In genomic region chr3:108477511-108478147, GRCh38 we compare ENCODE assay signal across 8 cellular contexts. TPM values are rescaled to one million over a fixed set of nuclear protein-coding genes. Genes with fewer than 3 reads are reported as not detected.
DNase-seq lines count a peak whose midpoint lies in the region; ATAC-seq, FAIRE-seq and TF ChIP-seq lines count a peak whose summit lies in the region.

No MANE protein-coding gene starts in this region.

- H3K27me3 Mint-ChIP-seq in CD4-positive, alpha-beta T cell = no peaks in the 10 kb centered on the region
- peaks cover 2% of the 10 kb centered on the region for H3K27me3 Mint-ChIP-seq in activated T-cell treated with anti-CD3 and anti-CD28 coated beads, Interleukin-2, amount 50 U/mL, for 24 hours

- peak; percentile 83 for FAIRE-seq in RCC 7860 (lab: Jason Lieb, UNC)

- peak; percentile 72 for TF ChIP-seq CTCF in CD4-positive, alpha-beta T cell (IDR thresholded peaks at IDR 0.05)
- peak; percentile 80 for TF ChIP-seq CTCF in LNCaP clone FGC (IDR thresholded peaks at IDR 0.05; ENCODE audit: control insufficient read depth, extremely low read depth, insufficient read depth)
- peak in 1 of 3 donors; percentile 33 for TF ChIP-seq CTCF in omental fat pad (IDR thresholded peaks at IDR 0.05)
- peak; percentile 36 to 50 (median 44) for TF ChIP-seq CTCF in uterus (IDR thresholded peaks at IDR 0.05)

- peak; percentile 23 to 59 (median 38) for DNase-seq in CD4-positive, alpha-beta T cell
- DNase-seq in LNCaP clone FGC (ENCODE audit: low read depth) (peak; percentile 87), RCC 7860 (ENCODE audit: low spot score) (peak; percentile 49), fibroblast of peridontal ligament (ENCODE audit: extremely low read depth) (peak; percentile 88), omental fat pad (ENCODE audit: low spot score) (no peak), uterus (peak; percentile 20 to 22)
- peak; percentile 64 for DNase-seq in activated T-cell treated with anti-CD3 and anti-CD28 coated beads, Interleukin-2, amount 50 U/mL, for 24 hours

- H3K4me3 ChIP-seq in LNCaP clone FGC (ENCODE audit: low read depth, low read length) (no peak overlapping the region), uterus (no peak overlapping the region)

- H3K27ac ChIP-seq in CD4-positive, alpha-beta T cell (ENCODE audit: low read depth, low read length) = no peak overlapping the region
- no peak overlapping the region for H3K27ac ChIP-seq in uterus

- H3K27me3 ChIP-seq in CD4-positive, alpha-beta T cell (ENCODE audit: control insufficient read depth, insufficient read depth, low read length) = no peaks in the 10 kb centered on the region
- H3K27me3 ChIP-seq in uterus = no peaks in the 10 kb centered on the region

- no peaks in the 10 kb centered on the region for H3K36me3 ChIP-seq in uterus

- no peaks in the 10 kb centered on the region for H3K9me3 Mint-ChIP-seq in CD4-positive, alpha-beta T cell
- H3K9me3 Mint-ChIP-seq in activated T-cell treated with anti-CD3 and anti-CD28 coated beads, Interleukin-2, amount 50 U/mL, for 24 hours = no peaks in the 10 kb centered on the region

- peaks cover 4% of the 10 kb centered on the region for H3K4me1 Mint-ChIP-seq in CD4-positive, alpha-beta T cell (ENCODE audit: low read depth)
- H3K4me1 Mint-ChIP-seq in activated T-cell treated with anti-CD3 and anti-CD28 coated beads, Interleukin-2, amount 50 U/mL, for 24 hours (ENCODE audit: low read depth) = peaks cover 4% of the 10 kb centered on the region

- TF ChIP-seq POLR2A in uterus (IDR thresholded peaks at IDR 0.05) = no peak

- H3K4me3 Mint-ChIP-seq in CD4-positive, alpha-beta T cell = no peak overlapping the region
- no peak overlapping the region for H3K4me3 Mint-ChIP-seq in activated T-cell treated with anti-CD3 and anti-CD28 coated beads, Interleukin-2, amount 50 U/mL, for 24 hours

- intact Hi-C loops in CD4-positive, alpha-beta T cell (cut with DNase I, micrococcal nuclease) = loop anchor here (1.0 to 5.0 kb wide), 5 partner anchors 323 to 1241 kb away; no protein-coding TSS in a partner anchor
- intact Hi-C loops in uterus (cut with DNase I; ENCODE audit: low total_unique reads) = no loop called here

- ATAC-seq in CD4-positive, alpha-beta T cell (ENCODE audit: poor library complexity) = peak; percentile 89
- ATAC-seq in GM19455 (IDR thresholded peaks at IDR 0.05; ENCODE audit: unreplicated experiment) (peak; percentile 76), omental fat pad (ENCODE audit: low FRiP score) (peak; percentile 75)

- H3K27ac Mint-ChIP-seq in CD4-positive, alpha-beta T cell = no peak overlapping the region
- no peak overlapping the region for H3K27ac Mint-ChIP-seq in activated T-cell treated with anti-CD3 and anti-CD28 coated beads, Interleukin-2, amount 50 U/mL, for 24 hours

- no peaks in the 10 kb centered on the region for H3K9me3 ChIP-seq in CD4-positive, alpha-beta T cell (ENCODE audit: control insufficient read depth, low read length)
- no peaks in the 10 kb centered on the region for H3K9me3 ChIP-seq in uterus

- H3K4me1 ChIP-seq in uterus = no peaks in the 10 kb centered on the region

- POLR2A ChIA-PET in CD4-positive, alpha-beta T cell (lab: Charles Lee) = interaction anchor here (0.6 to 1.2 kb wide), 2 partner anchors 18 to 26 kb away, joined by 3 to 4 read pairs; no protein-coding TSS in a partner anchor

- CTCF ChIA-PET in CD4-positive, alpha-beta T cell (lab: Charles Lee) = interaction anchor here (0.7 to 2.4 kb wide), 13 partner anchors 9 to 324 kb away, joined by 3 to 14 read pairs (median 4); partner anchors contain the start of genes CIP2A and DZIP3

- no peaks in the 10 kb centered on the region for H3K36me3 Mint-ChIP-seq in CD4-positive, alpha-beta T cell (ENCODE audit: low read depth)
- no peaks in the 10 kb centered on the region for H3K36me3 Mint-ChIP-seq in activated T-cell treated with anti-CD3 and anti-CD28 coated beads, Interleukin-2, amount 50 U/mL, for 24 hours (ENCODE audit: low read depth)

RNA-seq across cellular contexts. Expression of gene MYH15, which starts 32.8 kb away (rescaled TPM):
- under 1 TPM; 0.05 to 0.08 TPM for total RNA-seq in CD4-positive, alpha-beta T cell
- total RNA-seq in omental fat pad (not detected), uterus (under 1 TPM in 2 of 4 donors, not detected in 2; 0.12 to 0.62 TPM)
